22 cellular contexts compared by ENCODE assay signal in genomic region chr12:105761075-105761474, GRCh38.
DNase-seq lines count a peak whose midpoint lies in the region; ATAC-seq and TF ChIP-seq lines count a peak whose summit lies in the region.
"Had no signal": no experiment of that assay in that cellular context is flagged by ENCODE, and none has a peak within 500 bp of the region (broad histone marks: within the 10 kb centered on the region; RNA-seq: fewer than 3 reads in every experiment).

No MANE protein-coding gene starts in this region.

- no TSS peak for BruUV-seq in PC-3 (replicated peaks; lab: Mats Ljungman, UMichigan)

- CTCF ChIA-PET in PC-3 (lab: Charles Lee): interaction anchor here (0.6 kb wide), 1 partner anchor 91 kb away, joined by 3 read pairs; no protein-coding TSS in a partner anchor

- H4K20me1 ChIP-seq in GM23248 (ENCODE audit: insufficient read depth) (no peaks in the 10 kb centered on the region), PC-3 (ENCODE audit: low read length) (no peaks in the 10 kb centered on the region)

- H3K4me2 ChIP-seq in GM23248 (ENCODE audit: unreplicated experiment): no peak overlapping the region
- H3K4me2 ChIP-seq in PC-3 (ENCODE audit: low read length): no peak overlapping the region

- H2AFZ ChIP-seq in GM23248 (no peak overlapping the region), PC-3 (ENCODE audit: low read length) (no peak overlapping the region)

- in situ Hi-C loops in GM23248 (cut with MboI): no loop called here

- H3K4me3 ChIP-seq in GM23248 (no peak overlapping the region), PC-3 (ENCODE audit: low read length) (no peak overlapping the region), fibroblast of pulmonary artery (replicated peaks; ENCODE audit: low read depth, low read length) (no peak overlapping the region)
- H3K4me3 ChIP-seq: ovary, sigmoid colon had no signal

- ATAC-seq in PC-3: peak; percentile 33; the same call in 1 of the 2 replicates
- no peak for ATAC-seq in GM19452 (IDR thresholded peaks at IDR 0.05; ENCODE audit: unreplicated experiment)
- ATAC-seq: left colon, natural killer cell had no signal

- H3K36me3 ChIP-seq in GM23248 (ENCODE audit: low read depth) (no peaks in the 10 kb centered on the region), PC-3 (ENCODE audit: low read depth, low read length) (no peaks in the 10 kb centered on the region)
- H3K36me3 ChIP-seq: ovary, sigmoid colon had no signal

- H3K27me3 ChIP-seq in GM23248 (replicated peaks; ENCODE audit: insufficient read depth) (no peaks in the 10 kb centered on the region), PC-3 (ENCODE audit: low read length) (peaks cover 31% of the 10 kb centered on the region)
- H3K27me3 ChIP-seq: ovary, sigmoid colon had no signal

- 72 to 80% methylated on average over 1 of the region's 1 CpG for WGBS in GM23248 (ENCODE audit: low coverage in 1 of 2, low lambda C conversion rate in 2 of 2, missing lambda C conversion rate in 2 of 2), 2 experiments

- TF ChIP-seq CTCF in PC-3 (conservative IDR thresholded peaks at IDR 0.05; ENCODE audit: low read depth, low read length) (no peak), fibroblast of pulmonary artery (IDR thresholded peaks at IDR 0.05; ENCODE audit: low read length, missing control alignments) (no peak)

- H3K9me2 ChIP-seq in GM23248 (ENCODE audit: insufficient read depth) (no peaks in the 10 kb centered on the region), PC-3 (replicated peaks; ENCODE audit: low read length) (no peaks in the 10 kb centered on the region)

- H3K27ac ChIP-seq in GM23248 (no peak overlapping the region), PC-3 (ENCODE audit: low read length) (no peak overlapping the region)
- H3K27ac ChIP-seq: ovary, sigmoid colon had no signal

- H3K4me1 ChIP-seq in GM23248 (ENCODE audit: insufficient read depth) (peaks cover 10% of the 10 kb centered on the region; the same call in 1 of the 2 replicates), PC-3 (ENCODE audit: insufficient read depth, low read length) (no peaks in the 10 kb centered on the region)
- H3K4me1 ChIP-seq: sigmoid colon had no signal

- intact Hi-C loops in PC-3 (cut with micrococcal nuclease): no loop called here

- H3K9ac ChIP-seq in GM23248: no peak overlapping the region
- H3K9ac ChIP-seq in PC-3 (ENCODE audit: low read length): no peak overlapping the region

- POLR2A ChIA-PET in PC-3 (lab: Charles Lee; ENCODE audit: unreplicated experiment): no interaction called here

- H3K79me2 ChIP-seq in GM23248 (ENCODE audit: insufficient read depth): no peaks in the 10 kb centered on the region
- H3K79me2 ChIP-seq in PC-3 (ENCODE audit: low read length): no peaks in the 10 kb centered on the region

- DNase-seq in DMS153 (lab: John Stamatoyannopoulos, UW) (peak; percentile 8), GM23248 (peak; percentile 20), PC-3 (peak; percentile 41), fibroblast of pulmonary artery (ENCODE audit: low read depth) (peak; percentile 79), mesenteric fat pad (ENCODE audit: low spot score) (no peak)
- no peak for DNase-seq in stimulated activated CD4-positive, alpha-beta T cell treated with anti-CD3 and anti-CD28 coated beads, Interleukin-4, amount 100 ng/mL, for 1 hour
- DNase-seq: activated CD4-positive, alpha-beta T cell treated with anti-CD3 and anti-CD28 coated beads, Interleukin-2, amount 50 U/mL, for 1 hour; activated naive CD4-positive, alpha-beta T cell treated with anti-CD3 and anti-CD28 coated beads, Interleukin-2, amount 10 ng/mL, durations not matched to agents 7 days and 5 days; anterior cingulate cortex; cerebellar nuclear complex; head of caudate nucleus; IMR-90; left colon; midbrain; natural killer cell; NCI-H1417; NCI-H2081; NCI-H524; ovary; sigmoid colon; T1000 had no signal

- H3F3A ChIP-seq in GM23248 (ENCODE audit: insufficient read depth) (peaks cover 8% of the 10 kb centered on the region; the same call in 1 of the 2 replicates), PC-3 (ENCODE audit: low read length, unreplicated experiment) (no peaks in the 10 kb centered on the region)

- no peaks in the 10 kb centered on the region for H3K9me3 ChIP-seq in GM23248 (ENCODE audit: low read depth)
- H3K9me3 ChIP-seq in PC-3 (ENCODE audit: low read length): no peaks in the 10 kb centered on the region
- H3K9me3 ChIP-seq: ovary, sigmoid colon had no signal

Comparison
In these comparisons a context has a peak if more than half of its experiments do, and no peak if none do; other contexts are left out.
1. DNase-seq: peak in DMS153 (single experiment), GM23248 (single experiment), PC-3 (single experiment) and fibroblast of pulmonary artery (single experiment); none in stimulated activated CD4-positive, alpha-beta T cell treated with anti-CD3 and anti-CD28 coated beads, Interleukin-4, amount 100 ng/mL, for 1 hour (single experiment) and mesenteric fat pad (single experiment).